In genomic region chrX:135520022-135520552, GRCh38 we compare ENCODE assay signal across 8 cellular contexts. TPM values are rescaled to one million over a fixed set of nuclear protein-coding genes. Genes with fewer than 3 reads are reported as not detected.
DNase-seq lines count a peak whose midpoint lies in the region; TF ChIP-seq lines count a peak whose summit lies in the region.

No MANE protein-coding gene starts in this region.

- TF ChIP-seq CTCF in HL-60 (IDR thresholded peaks at IDR 0.05; ENCODE audit: insufficient read depth, low read length), result no peak

- H3K4me1 ChIP-seq in ES-I3 (ENCODE audit: insufficient read depth, low read length) (peaks cover 5% of the 10 kb centered on the region; the same call in 1 of the 2 replicates), muscle layer of colon (ENCODE audit: insufficient read depth, low read length) (no peaks in the 10 kb centered on the region)

- H3K9ac ChIP-seq in ES-I3 (ENCODE audit: low read depth, low read length) (peak overlapping the region; percentile 75), muscle layer of colon (ENCODE audit: low read length) (peak overlapping the region; percentile 49)

- H3K4me3 ChIP-seq in HL-60 (replicated peaks; ENCODE audit: insufficient read depth, low read length), result peak overlapping the region; percentile 69
- H3K4me3 ChIP-seq in muscle layer of colon (ENCODE audit: low read depth in 1 of 2, low read length in 2 of 2), result peak overlapping the region in 1 of 2 donors; percentile 59

- no peaks in the 10 kb centered on the region for H3K27me3 ChIP-seq in HL-60 (ENCODE audit: insufficient read depth, poor library complexity, severe bottlenecking)
- H3K27me3 ChIP-seq in muscle layer of colon (ENCODE audit: control insufficient read depth in 1 of 2, insufficient read depth in 2 of 2, low read length in 2 of 2), result no peaks in the 10 kb centered on the region

- no peak for DNase-seq in HL-60 (ENCODE audit: low read depth in 1 of 2, low spot score in 1 of 2)
- no peak for DNase-seq in caudate nucleus (lab: John Stamatoyannopoulos, UW)
- DNase-seq in ureter (ENCODE audit: low spot score), result no peak
- DNase-seq in D341Med (ENCODE audit: low spot score), result no peak
- DNase-seq in SHP77 (lab: John Stamatoyannopoulos, UW), result no peak
- no peak for DNase-seq in activated CD4-positive, alpha-beta T cell treated with anti-CD3 and anti-CD28 coated beads, Interleukin-2, amount 50 U/mL, for 4 hours

- H3K36me3 ChIP-seq in ES-I3 (ENCODE audit: insufficient read depth, low read length) (no peaks in the 10 kb centered on the region), muscle layer of colon (ENCODE audit: insufficient read depth, low read length) (no peaks in the 10 kb centered on the region)

- H3K27ac ChIP-seq in HL-60 (replicated peaks) (peak overlapping the region; percentile 90), caudate nucleus (ENCODE audit: low read depth, low read length) (peak overlapping the region; percentile 11), muscle layer of colon (ENCODE audit: low read depth, low read length) (peak overlapping the region; percentile 76)

- H3K9me3 ChIP-seq in ES-I3 (ENCODE audit: control insufficient read depth, insufficient read depth, low read length), result no peaks in the 10 kb centered on the region
- H3K9me3 ChIP-seq in muscle layer of colon (ENCODE audit: low read length), result no peaks in the 10 kb centered on the region

RNA-seq across cellular contexts. Expression of gene INTS6L, which starts 0.4 kb away (rescaled TPM):
- 19.8 TPM for total RNA-seq in ureter

Comparison
In these comparisons a context has a peak if more than half of its experiments do, and no peak if none do; other contexts are left out.
1. H3K27ac ChIP-seq: peak in every context shown above with its lines; median percentile 90 in HL-60; 76 in muscle layer of colon; 11 in caudate nucleus.